ENCODE assay signal across 33 cellular contexts in genomic region chr9:123851851-123852250, GRCh38.
"Had no signal": no experiment of that assay in that cellular context is flagged by ENCODE, and none has a peak within 500 bp of the region (broad histone marks: within the 10 kb centered on the region; RNA-seq: fewer than 3 reads in every experiment).

No MANE protein-coding gene starts in this region.

- H2AFZ ChIP-seq: parathyroid adenoma had no signal

- FAIRE-seq: keratinocyte had no signal

- H3K36me3 ChIP-seq: adrenal gland, cardiac muscle cell, right atrium auricular region, WERI-Rb-1 had no signal

- H3K9me3 ChIP-seq: body of pancreas, testis had no signal

- H3K4me3 ChIP-seq: adrenal gland, body of pancreas, cardiac muscle cell, psoas muscle, right atrium auricular region, spleen, testis, transverse colon had no signal

- ATAC-seq: body of pancreas; esophagus mucosa; left colon; naive thymus-derived CD4-positive, alpha-beta T cell; psoas muscle; stimulated activated naive CD8-positive, alpha-beta T cell treated with anti-CD3 and anti-CD28 coated beads, Interleukin-15, Interleukin-2, amounts not matched to agents 100 U/mL and 50 U/mL, for 24 hours; T-helper 17 cell had no signal

- H3K9ac ChIP-seq: parathyroid adenoma had no signal

- H3K27me3 ChIP-seq: adrenal gland, body of pancreas, cardiac muscle cell, right atrium auricular region, spleen, testis, transverse colon had no signal

- DNase-seq: activated CD4-positive, alpha-beta memory T cell treated with anti-CD3 and anti-CD28 coated beads for 36 hours; activated CD4-positive, alpha-beta T cell treated with anti-CD3 and anti-CD28 coated beads, Interleukin-2, amount 10 ng/mL, durations not matched to agents 24 days and 14 days; activated CD4-positive, CD25-positive, alpha-beta regulatory T cell treated with anti-CD3 and anti-CD28 coated beads, Interleukin-2, amount 50 U/mL, for 72 hours; activated CD8-positive, alpha-beta memory T cell treated with anti-CD3 and anti-CD28 coated beads, Interleukin-2, amount 50 U/mL, for 4 hours; activated effector memory CD4-positive, alpha-beta T cell treated with anti-CD3 and anti-CD28 coated beads, Interleukin-2, amount 50 U/mL, for 16 hours; activated naive CD4-positive, alpha-beta T cell treated with anti-CD3 and anti-CD28 coated beads for 36 hours; activated naive CD8-positive, alpha-beta T cell treated with anti-CD3 and anti-CD28 coated beads for 36 hours; activated T-cell treated with anti-CD3 and anti-CD28 coated beads, Interleukin-2, amount 50 U/mL, for 1 hour; adrenal gland; aorta; body of pancreas; cortex of kidney; foreskin fibroblast; head of caudate nucleus; hippocampal formation; left colon; midbrain; naive thymus-derived CD4-positive, alpha-beta T cell; occipital lobe; psoas muscle; spleen; stimulated activated CD4-positive, alpha-beta T cell treated with anti-CD3 and anti-CD28 coated beads, Interleukin-2, amount 100 ng/mL, for 48 hours; stimulated activated naive CD8-positive, alpha-beta T cell treated with anti-CD3 and anti-CD28 coated beads, Interleukin-15, Interleukin-2, amounts not matched to agents 100 U/mL and 50 U/mL, for 24 hours; T-helper 17 cell; T1000; testis; transverse colon; WERI-Rb-1 had no signal

- H3K4me1 ChIP-seq: adrenal gland, body of pancreas, parathyroid adenoma, psoas muscle, right atrium auricular region, spleen, testis, transverse colon had no signal

- H3K27ac ChIP-seq: adrenal gland, body of pancreas, cardiac muscle cell, parathyroid adenoma, psoas muscle, right atrium auricular region, spleen, testis, transverse colon, WERI-Rb-1 had no signal

- H3K79me2 ChIP-seq: parathyroid adenoma had no signal
